Comparison of ENCODE assay signal across 8 cellular contexts in the genomic region with DNA sequence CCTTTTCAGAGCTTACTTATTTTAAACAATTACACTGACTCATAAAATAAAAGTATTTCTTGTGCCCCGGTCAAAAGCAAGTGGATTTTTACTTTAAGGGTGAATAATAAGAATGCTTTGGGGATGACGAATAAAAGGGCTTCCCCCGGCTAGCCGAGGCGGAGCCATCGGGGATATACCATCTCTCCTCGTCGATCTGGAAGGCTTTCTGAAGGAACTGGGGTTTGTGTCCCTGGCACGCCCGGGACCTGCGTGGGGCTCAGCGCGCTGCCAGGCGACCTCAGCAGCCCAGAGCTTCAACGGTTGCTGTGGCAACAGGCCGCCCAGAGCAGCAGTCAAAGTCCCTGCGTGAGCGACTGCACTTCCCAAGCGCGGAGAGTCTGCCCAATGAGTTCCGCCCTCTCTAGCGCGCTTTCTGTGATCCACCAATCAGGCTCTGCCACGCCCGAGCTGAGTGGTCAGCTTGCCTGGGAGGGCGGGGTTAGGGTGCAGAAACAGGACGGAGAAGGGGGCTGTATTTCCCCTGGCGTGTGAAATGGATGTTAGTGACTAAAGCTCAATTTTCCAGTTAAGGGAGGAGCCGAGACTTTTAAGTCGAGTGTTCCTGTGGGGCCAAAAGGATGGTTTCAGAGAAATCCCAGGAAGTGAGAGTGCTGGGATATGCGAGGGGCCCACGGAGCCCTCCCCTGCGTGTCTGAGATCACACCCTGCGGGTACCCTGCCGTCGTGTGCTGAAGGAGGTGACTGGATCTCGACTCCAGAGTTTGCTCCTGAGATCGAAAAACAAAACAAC. TPM values are rescaled to one million over a fixed set of nuclear protein-coding genes. Genes with fewer than 3 reads are reported as not detected.
DNase-seq lines count a peak whose midpoint lies in the region; ATAC-seq, FAIRE-seq and TF ChIP-seq lines count a peak whose summit lies in the region.

No MANE protein-coding gene starts in this region.

- POLR2A ChIA-PET in naive thymus-derived CD8-positive, alpha-beta T cell (lab: Charles Lee): interaction anchor here (1.8 to 2.1 kb wide), 2 partner anchors 33 to 171 kb away, joined by 8 to 11 read pairs; a partner anchor contains a TSS

- H3F3A ChIP-seq in GM23248 (ENCODE audit: insufficient read depth): peaks cover 16% of the 10 kb centered on the region

- H3K4me3 Mint-ChIP-seq in activated T-helper 2 cell treated with anti-CD3 and anti-CD28 coated beads, Interferon-gamma antibody, Interleukin-2, Interleukin-4, amounts not matched to agents 10 μg/mL and 5 μg/mL and 100 μg/mL, durations not matched to agents 14 hours and 24 hours and 36 hours (ENCODE audit: low read depth): peak overlapping the region; percentile 90
- peak overlapping the region; percentile 83 to 97 (median 91) for H3K4me3 Mint-ChIP-seq in naive thymus-derived CD8-positive, alpha-beta T cell
- H3K4me3 Mint-ChIP-seq in stimulated activated naive B cell treated with anti-CD40 and anti-IgM and Interleukin-4, amounts not matched to agents 10 μg/mL and 1 μg/mL and 100 μg/mL, for 72 hours: peak overlapping the region; percentile 93 to 96

- H3K27ac ChIP-seq in DND-41 (ENCODE audit: low read length): peak overlapping the region; percentile 62
- peak overlapping the region; percentile 90 for H3K27ac ChIP-seq in GM23248
- H3K27ac ChIP-seq in Karpas-422 (ENCODE audit: low read length): no peak overlapping the region

- in situ Hi-C loops in GM23248 (cut with MboI): no loop called here

- no peaks in the 10 kb centered on the region for H3K9me2 ChIP-seq in GM23248 (ENCODE audit: insufficient read depth)
- no peaks in the 10 kb centered on the region for H3K9me2 ChIP-seq in Karpas-422 (replicated peaks; ENCODE audit: insufficient read depth, low read length)

- H3K9me3 ChIP-seq in DND-41 (ENCODE audit: insufficient read depth, low read length, severe bottlenecking): no peaks in the 10 kb centered on the region
- H3K9me3 ChIP-seq in GM23248 (ENCODE audit: low read depth): no peaks in the 10 kb centered on the region
- no peaks in the 10 kb centered on the region for H3K9me3 ChIP-seq in Karpas-422 (ENCODE audit: low read length)

- WGBS in GM23248 (ENCODE audit: low coverage in 1 of 2, low lambda C conversion rate in 2 of 2, missing lambda C conversion rate in 2 of 2), 2 experiments: 0% methylated on average over 36 to 37 of the region's 38 CpGs

- H3K9me3 Mint-ChIP-seq in activated T-helper 2 cell treated with anti-CD3 and anti-CD28 coated beads, Interferon-gamma antibody, Interleukin-2, Interleukin-4, amounts not matched to agents 10 μg/mL and 5 μg/mL and 100 μg/mL, durations not matched to agents 14 hours and 24 hours and 36 hours: no peaks in the 10 kb centered on the region
- no peaks in the 10 kb centered on the region for H3K9me3 Mint-ChIP-seq in naive thymus-derived CD8-positive, alpha-beta T cell
- no peaks in the 10 kb centered on the region for H3K9me3 Mint-ChIP-seq in stimulated activated naive B cell treated with anti-CD40 and anti-IgM and Interleukin-4, amounts not matched to agents 10 μg/mL and 1 μg/mL and 100 μg/mL, for 72 hours

- H3K36me3 Mint-ChIP-seq in activated T-helper 2 cell treated with anti-CD3 and anti-CD28 coated beads, Interferon-gamma antibody, Interleukin-2, Interleukin-4, amounts not matched to agents 10 μg/mL and 5 μg/mL and 100 μg/mL, durations not matched to agents 14 hours and 24 hours and 36 hours (ENCODE audit: low read depth): no peaks in the 10 kb centered on the region
- H3K36me3 Mint-ChIP-seq in naive thymus-derived CD8-positive, alpha-beta T cell: no peaks in the 10 kb centered on the region
- no peaks in the 10 kb centered on the region for H3K36me3 Mint-ChIP-seq in stimulated activated naive B cell treated with anti-CD40 and anti-IgM and Interleukin-4, amounts not matched to agents 10 μg/mL and 1 μg/mL and 100 μg/mL, for 72 hours

- H3K36me3 ChIP-seq in DND-41 (ENCODE audit: insufficient read depth, low read length) (no peaks in the 10 kb centered on the region), GM23248 (ENCODE audit: low read depth) (no peaks in the 10 kb centered on the region), Karpas-422 (ENCODE audit: insufficient read depth, low read length) (no peaks in the 10 kb centered on the region)

- H3K4me3 ChIP-seq in DND-41 (ENCODE audit: low read depth in 1 of 2, low read length in 2 of 2) (peak overlapping the region; percentile 9 to 62; a peak in 3 of 4 replicates), GM23248 (peak overlapping the region; percentile 83), Karpas-422 (ENCODE audit: low read length) (peak overlapping the region; percentile 67)

- peak overlapping the region; percentile 86 for H3K27ac Mint-ChIP-seq in activated T-helper 2 cell treated with anti-CD3 and anti-CD28 coated beads, Interferon-gamma antibody, Interleukin-2, Interleukin-4, amounts not matched to agents 10 μg/mL and 5 μg/mL and 100 μg/mL, durations not matched to agents 14 hours and 24 hours and 36 hours
- peak overlapping the region; percentile 79 to 94 (median 90) for H3K27ac Mint-ChIP-seq in naive thymus-derived CD8-positive, alpha-beta T cell
- H3K27ac Mint-ChIP-seq in stimulated activated naive B cell treated with anti-CD40 and anti-IgM and Interleukin-4, amounts not matched to agents 10 μg/mL and 1 μg/mL and 100 μg/mL, for 72 hours: peak overlapping the region; percentile 93

- TF ChIP-seq CTCF in DND-41 (IDR thresholded peaks at IDR 0.05; ENCODE audit: borderline replicate concordance, extremely low read depth, low read length, poor library complexity, severe bottlenecking): no peak

- H3K4me1 ChIP-seq in DND-41 (ENCODE audit: insufficient read depth, low read length) (peaks cover 17% of the 10 kb centered on the region), GM23248 (ENCODE audit: insufficient read depth) (peaks cover 25% of the 10 kb centered on the region), Karpas-422 (ENCODE audit: low read length) (peaks cover 36% of the 10 kb centered on the region)

- peaks cover 26% of the 10 kb centered on the region for H3K27me3 ChIP-seq in DND-41 (ENCODE audit: insufficient read depth, low read length, poor library complexity)
- peaks cover 19% of the 10 kb centered on the region for H3K27me3 ChIP-seq in GM23248 (replicated peaks; ENCODE audit: insufficient read depth)
- no peaks in the 10 kb centered on the region for H3K27me3 ChIP-seq in Karpas-422 (ENCODE audit: low read length)

- H2AFZ ChIP-seq in DND-41 (ENCODE audit: low read depth, low read length): peak overlapping the region; percentile 91
- peak overlapping the region; percentile 97 for H2AFZ ChIP-seq in GM23248
- peak overlapping the region; percentile 100 for H2AFZ ChIP-seq in Karpas-422 (ENCODE audit: low read length)

- peaks cover 32% of the 10 kb centered on the region for H3K4me1 Mint-ChIP-seq in activated T-helper 2 cell treated with anti-CD3 and anti-CD28 coated beads, Interferon-gamma antibody, Interleukin-2, Interleukin-4, amounts not matched to agents 10 μg/mL and 5 μg/mL and 100 μg/mL, durations not matched to agents 14 hours and 24 hours and 36 hours (ENCODE audit: low read depth)
- H3K4me1 Mint-ChIP-seq in naive thymus-derived CD8-positive, alpha-beta T cell: peaks cover 14 to 31% (median 22%) of the 10 kb centered on the region in 4 donors
- peaks cover 22 to 52% of the 10 kb centered on the region in 2 donors for H3K4me1 Mint-ChIP-seq in stimulated activated naive B cell treated with anti-CD40 and anti-IgM and Interleukin-4, amounts not matched to agents 10 μg/mL and 1 μg/mL and 100 μg/mL, for 72 hours

- H3K27me3 Mint-ChIP-seq in activated T-helper 2 cell treated with anti-CD3 and anti-CD28 coated beads, Interferon-gamma antibody, Interleukin-2, Interleukin-4, amounts not matched to agents 10 μg/mL and 5 μg/mL and 100 μg/mL, durations not matched to agents 14 hours and 24 hours and 36 hours (ENCODE audit: low read depth): peaks cover 30% of the 10 kb centered on the region
- H3K27me3 Mint-ChIP-seq in naive thymus-derived CD8-positive, alpha-beta T cell: peaks cover 12 to 44% (median 20%) of the 10 kb centered on the region in 5 donors
- H3K27me3 Mint-ChIP-seq in stimulated activated naive B cell treated with anti-CD40 and anti-IgM and Interleukin-4, amounts not matched to agents 10 μg/mL and 1 μg/mL and 100 μg/mL, for 72 hours: peaks cover 13 to 19% of the 10 kb centered on the region in 2 donors

- H3K79me2 ChIP-seq in DND-41 (ENCODE audit: insufficient read depth, low read length) (no peaks in the 10 kb centered on the region), GM23248 (ENCODE audit: insufficient read depth) (no peaks in the 10 kb centered on the region), Karpas-422 (ENCODE audit: low read length) (no peaks in the 10 kb centered on the region)

- FAIRE-seq in RCC 7860 (lab: Jason Lieb, UNC): peak; percentile 43

- H3K9ac ChIP-seq in DND-41 (ENCODE audit: low read depth, low read length) (peak overlapping the region; percentile 52), GM23248 (peak overlapping the region; percentile 92), Karpas-422 (ENCODE audit: low read length) (peak overlapping the region; percentile 69)

- ATAC-seq in DND-41 (ENCODE audit: insufficient read depth, low read depth): peak; percentile 98
- peak; percentile 95 to 96 for ATAC-seq in naive thymus-derived CD8-positive, alpha-beta T cell
- peak; percentile 97 to 98 for ATAC-seq in stimulated activated naive B cell treated with anti-CD40 and anti-IgM and Interleukin-4, amounts not matched to agents 10 μg/mL and 1 μg/mL and 100 μg/mL, for 72 hours (replicated peaks)

- intact Hi-C loops in activated T-helper 2 cell treated with anti-CD3 and anti-CD28 coated beads, Interferon-gamma antibody, Interleukin-2, Interleukin-4, amounts not matched to agents 10 μg/mL and 5 μg/mL and 100 μg/mL, durations not matched to agents 14 hours and 24 hours and 36 hours (cut with micrococcal nuclease): loop anchor here (1.0 to 10.0 kb wide), 5 partner anchors 33 to 567 kb away; a partner anchor contains a TSS

- H4K20me1 ChIP-seq in DND-41 (ENCODE audit: insufficient read depth, low read length): no peaks in the 10 kb centered on the region
- H4K20me1 ChIP-seq in GM23248 (ENCODE audit: insufficient read depth): no peaks in the 10 kb centered on the region
- H4K20me1 ChIP-seq in Karpas-422 (ENCODE audit: insufficient read depth, low read depth, low read length): no peaks in the 10 kb centered on the region

- DNase-seq in DND-41 (peak; percentile 93), GM23248 (peak; percentile 100), Karpas-422 (peak; percentile 97), RCC 7860 (ENCODE audit: low spot score) (peak; percentile 84), fibroblast of peridontal ligament (ENCODE audit: extremely low read depth) (peak; percentile 94)
- peak; percentile 93 for DNase-seq in activated T-helper 2 cell treated with anti-CD3 and anti-CD28 coated beads, Interferon-gamma antibody, Interleukin-2, Interleukin-4, amounts not matched to agents 10 μg/mL and 5 μg/mL and 100 μg/mL, durations not matched to agents 14 hours and 24 hours and 36 hours (ENCODE audit: low spot score)
- peak; percentile 80 to 94 (median 86) for DNase-seq in naive thymus-derived CD8-positive, alpha-beta T cell
- DNase-seq in stimulated activated naive B cell treated with anti-CD40 and anti-IgM and Interleukin-4, amounts not matched to agents 10 μg/mL and 1 μg/mL and 100 μg/mL, for 72 hours: peak; percentile 95

- H3K4me2 ChIP-seq in DND-41 (ENCODE audit: insufficient read depth, low read length) (peak overlapping the region; percentile 89), GM23248 (ENCODE audit: unreplicated experiment) (peak overlapping the region; percentile 93), Karpas-422 (ENCODE audit: low read depth, low read length, poor library complexity, severe bottlenecking) (peak overlapping the region; percentile 89)

RNA-seq across cellular contexts. Expression of a gene that starts 33.0 kb away (rescaled TPM):
- 165 and 186 TPM in 2 replicates for total RNA-seq in GM23248 (2014; rRNA removed; shearing (Covaris generic))
- 383 and 389 TPM in 2 replicates for polyA plus RNA-seq in GM23248 (2016; fragmentation: Nextera tagmentation; extraction: Ambion mirVana)
- 40.7 and 44.8 TPM in 2 replicates for total RNA-seq in Karpas-422 (2014; rRNA removed; shearing (Covaris generic); ENCODE audit: low replicate concordance)
- 63.6 and 63.7 TPM in 2 replicates for total RNA-seq in activated T-helper 2 cell treated with anti-CD3 and anti-CD28 coated beads, Interferon-gamma antibody, Interleukin-2, Interleukin-4, amounts not matched to agents 10 μg/mL and 5 μg/mL and 100 μg/mL, durations not matched to agents 14 hours and 24 hours and 36 hours
- 10 to 100 TPM; 64.6 to 66.6 TPM for total RNA-seq in naive thymus-derived CD8-positive, alpha-beta T cell
- polyA plus RNA-seq in naive thymus-derived CD8-positive, alpha-beta T cell: 100 to 1,000 TPM in 2 of 3 donors, 10 to 100 TPM in 1; 95.3 to 160 (median 116) TPM

RNA-seq across cellular contexts. Expression of a gene that starts 54.3 kb away (rescaled TPM):
- not detected in 2 replicates for total RNA-seq in GM23248 (2014; rRNA removed; shearing (Covaris generic))
- polyA plus RNA-seq in GM23248 (2016; fragmentation: Nextera tagmentation; extraction: Ambion mirVana): not detected in 2 replicates
- total RNA-seq in Karpas-422 (2014; rRNA removed; shearing (Covaris generic); ENCODE audit: low replicate concordance): not detected in 2 replicates
- not detected in 2 replicates for total RNA-seq in activated T-helper 2 cell treated with anti-CD3 and anti-CD28 coated beads, Interferon-gamma antibody, Interleukin-2, Interleukin-4, amounts not matched to agents 10 μg/mL and 5 μg/mL and 100 μg/mL, durations not matched to agents 14 hours and 24 hours and 36 hours
- total RNA-seq in naive thymus-derived CD8-positive, alpha-beta T cell: not detected
- polyA plus RNA-seq in naive thymus-derived CD8-positive, alpha-beta T cell: not detected
